In genomic region chr18:10528439-10528838, GRCh38 we compare ENCODE assay signal across 16 cellular contexts. TPM values are rescaled to one million over a fixed set of nuclear protein-coding genes. Genes with fewer than 3 reads are reported as not detected.
DNase-seq lines count a peak whose midpoint lies in the region; ATAC-seq and TF ChIP-seq lines count a peak whose summit lies in the region.
"Had no signal": no experiment of that assay in that cellular context is flagged by ENCODE, and none has a peak within 500 bp of the region (broad histone marks: within the 10 kb centered on the region; RNA-seq: fewer than 3 reads in every experiment).

No MANE protein-coding gene starts in this region.

- intact Hi-C loops in vagina (cut with DNase I): no loop called here

- H3K14ac ChIP-seq in trophoblast cell (ENCODE audit: low read length): no peak overlapping the region

- H3K36me3 ChIP-seq in SK-N-MC (ENCODE audit: insufficient read depth, low read length) (peaks cover 19% of the 10 kb centered on the region; the same call in 1 of the 2 replicates), trophoblast cell (ENCODE audit: control insufficient read depth in 1 of 2, insufficient read depth in 2 of 2, low read length in 2 of 2) (no peaks in the 10 kb centered on the region), vagina (peaks cover 0 to 11% of the 10 kb centered on the region in 2 donors)
- H3K36me3 ChIP-seq: lower lobe of right lung had no signal

- H3K4me3 Mint-ChIP-seq in activated T-cell treated with anti-CD3 and anti-CD28 coated beads, Interleukin-2, amount 50 U/mL, for 4 hours: peak overlapping the region; percentile 3
- peak overlapping the region; percentile 39 for H3K4me3 Mint-ChIP-seq in chondrocyte (ENCODE audit: unreplicated experiment)

- H3K4me1 ChIP-seq in trophoblast cell (ENCODE audit: control insufficient read depth in 1 of 2, insufficient read depth in 2 of 2, low read length in 2 of 2) (no peaks in the 10 kb centered on the region), vagina (peaks cover 44% of the 10 kb centered on the region)

- no peak overlapping the region for H4K12ac ChIP-seq in trophoblast cell (ENCODE audit: low read depth, low read length)

- H3K4me2 ChIP-seq in trophoblast cell (ENCODE audit: low read length): no peak overlapping the region

- H3K4me1 Mint-ChIP-seq in activated T-cell treated with anti-CD3 and anti-CD28 coated beads, Interleukin-2, amount 50 U/mL, for 4 hours (ENCODE audit: low read depth): peaks cover 56% of the 10 kb centered on the region
- peaks cover 48% of the 10 kb centered on the region for H3K4me1 Mint-ChIP-seq in chondrocyte (ENCODE audit: low read depth)

- no peak overlapping the region for H3K18ac ChIP-seq in trophoblast cell (ENCODE audit: low read length)

- H3K27ac Mint-ChIP-seq in chondrocyte (ENCODE audit: unreplicated experiment): peak overlapping the region; percentile 41

- no peak overlapping the region for H2BK5ac ChIP-seq in trophoblast cell (ENCODE audit: low read depth, low read length, poor library complexity)

- peaks cover 7% of the 10 kb centered on the region for H3K79me1 ChIP-seq in trophoblast cell (ENCODE audit: low read length)

- H3K9me3 Mint-ChIP-seq in activated T-cell treated with anti-CD3 and anti-CD28 coated beads, Interleukin-2, amount 50 U/mL, for 4 hours: no peaks in the 10 kb centered on the region
- no peaks in the 10 kb centered on the region for H3K9me3 Mint-ChIP-seq in chondrocyte (ENCODE audit: low read depth)

- no peak overlapping the region for H4K91ac ChIP-seq in trophoblast cell (ENCODE audit: low read depth, low read length)

- H4K8ac ChIP-seq in trophoblast cell (ENCODE audit: low read depth, low read length): no peak overlapping the region

- H2AFZ ChIP-seq in trophoblast cell (ENCODE audit: insufficient read depth, low read length, poor library complexity): no peak overlapping the region

- no peak overlapping the region for H2BK12ac ChIP-seq in trophoblast cell (ENCODE audit: low read length)

- peaks cover 3% of the 10 kb centered on the region for H3K36me3 Mint-ChIP-seq in activated T-cell treated with anti-CD3 and anti-CD28 coated beads, Interleukin-2, amount 50 U/mL, for 4 hours (ENCODE audit: insufficient read depth)
- peaks cover 1% of the 10 kb centered on the region for H3K36me3 Mint-ChIP-seq in chondrocyte (ENCODE audit: low read depth)

- H3K4me3 ChIP-seq in SK-N-MC (peak overlapping the region; percentile 40; the same call in 1 of the 2 replicates), trophoblast cell (ENCODE audit: low read depth, low read length) (no peak overlapping the region), vagina (no peak overlapping the region)
- H3K4me3 ChIP-seq: lower lobe of right lung had no signal

- H3K4ac ChIP-seq in trophoblast cell (ENCODE audit: low read depth, low read length): peak overlapping the region; percentile 59

- H3K27ac ChIP-seq in SK-N-MC (no peak overlapping the region), trophoblast cell (ENCODE audit: low read depth, low read length) (no peak overlapping the region), vagina (no peak overlapping the region)
- H3K27ac ChIP-seq: lower lobe of right lung, stomach had no signal

- TF ChIP-seq CTCF in chondrocyte (IDR thresholded peaks at IDR 0.05) (no peak), vagina (IDR thresholded peaks at IDR 0.05) (no peak)

- no peaks in the 10 kb centered on the region for H3K27me3 ChIP-seq in trophoblast cell (ENCODE audit: insufficient read depth, low read length)
- H3K27me3 ChIP-seq in vagina: no peaks in the 10 kb centered on the region
- H3K27me3 ChIP-seq: stomach had no signal

- no peak for TF ChIP-seq POLR2A in vagina (IDR thresholded peaks at IDR 0.05)

- H3K9ac ChIP-seq in SK-N-MC (ENCODE audit: insufficient read length): no peak overlapping the region
- H3K9ac ChIP-seq in trophoblast cell (ENCODE audit: low read length): peak overlapping the region; percentile 33
- H3K9ac ChIP-seq: SK-N-SH had no signal

- peaks cover 7% of the 10 kb centered on the region for H3K79me2 ChIP-seq in trophoblast cell (ENCODE audit: control insufficient read depth, insufficient read depth, low read length, poor library complexity)

- H3K9me3 ChIP-seq in SK-N-MC (ENCODE audit: low read depth, low read length): no peaks in the 10 kb centered on the region
- H3K9me3 ChIP-seq in trophoblast cell (ENCODE audit: insufficient read depth, low read depth, low read length): no peaks in the 10 kb centered on the region
- no peaks in the 10 kb centered on the region for H3K9me3 ChIP-seq in vagina
- H3K9me3 ChIP-seq: lower lobe of right lung, SK-N-SH, stomach had no signal

- H2BK120ac ChIP-seq in trophoblast cell (ENCODE audit: insufficient read depth, low read length, poor library complexity): no peak overlapping the region

- no CpG with 5 or more reads among the region's 3 CpGs for WGBS in trophoblast cell (ENCODE audit: extremely low coverage, insufficient coverage, insufficient read length)

- ATAC-seq in activated T-cell treated with anti-CD3 and anti-CD28 coated beads, Interleukin-2, amount 50 U/mL, for 4 hours: no peak
- ATAC-seq: activated CD4-positive, CD25-positive, alpha-beta regulatory T cell treated with anti-CD3 and anti-CD28 coated beads, Interleukin-2, amount 50 U/mL, for 24 hours; lower lobe of right lung had no signal

- DNase-seq in activated T-cell treated with anti-CD3 and anti-CD28 coated beads, Interleukin-2, amount 50 U/mL, for 4 hours: no peak
- no peak for DNase-seq in activated T-cell treated with anti-CD3 and anti-CD28 coated beads, Interleukin-2, amount 50 U/mL, for 48 hours
- no peak for DNase-seq in SK-N-MC (ENCODE audit: low read depth, low spot score)
- DNase-seq in chondrocyte (ENCODE audit: low spot score): no peak
- DNase-seq in trophoblast cell: no peak
- no peak for DNase-seq in vagina (ENCODE audit: extremely low spot score in 2 of 2)
- no peak for DNase-seq in pons (ENCODE audit: low spot score)
- no peak for DNase-seq in stimulated activated CD4-positive, alpha-beta T cell treated with anti-CD3 and anti-CD28 coated beads, Interleukin-1b, Interleukin-23, amount 100 ng/mL, for 48 hours
- DNase-seq: activated effector memory CD4-positive, alpha-beta T cell treated with anti-CD3 and anti-CD28 coated beads, Interleukin-2, amount 50 U/mL, for 16 hours; effector CD8-positive, alpha-beta T cell; lower lobe of right lung; NCI-H1105; SK-N-SH; small intestine; stomach had no signal

- H3K23ac ChIP-seq in trophoblast cell (ENCODE audit: low read length): no peak overlapping the region

- H2AK5ac ChIP-seq in trophoblast cell (ENCODE audit: low read length): no peak overlapping the region

- H3K27me3 Mint-ChIP-seq in activated T-cell treated with anti-CD3 and anti-CD28 coated beads, Interleukin-2, amount 50 U/mL, for 4 hours (ENCODE audit: low read depth): no peaks in the 10 kb centered on the region
- no peaks in the 10 kb centered on the region for H3K27me3 Mint-ChIP-seq in chondrocyte (ENCODE audit: low read depth)

RNA-seq across cellular contexts. Expression of gene NAPG, which starts 2.6 kb away (rescaled TPM):
- 10 to 100 TPM; 28.8 to 29.6 (median 28.9) TPM for total RNA-seq in activated T-cell treated with anti-CD3 and anti-CD28 coated beads, Interleukin-2, amount 50 U/mL, for 4 hours
- total RNA-seq in chondrocyte (32.0 to 49.0 TPM (median 34.7 TPM) in 3 replicates), vagina (26.0 TPM)
- polyA plus RNA-seq in trophoblast cell (2013): 15.8 and 16.5 TPM in 2 replicates
